ENCODE assay signal across 9 cellular contexts in genomic region chr17:51298508-51299371, GRCh38. TPM values are rescaled to one million over a fixed set of nuclear protein-coding genes. Genes with fewer than 3 reads are reported as not detected.
DNase-seq lines count a peak whose midpoint lies in the region; ATAC-seq and TF ChIP-seq lines count a peak whose summit lies in the region.
"Had no signal": no experiment of that assay in that cellular context is flagged by ENCODE, and none has a peak within 500 bp of the region (broad histone marks: within the 10 kb centered on the region; RNA-seq: fewer than 3 reads in every experiment).

No MANE protein-coding gene starts in this region.

- no peak overlapping the region for H3K4me3 ChIP-seq in tibial nerve

- H3K4me1 Mint-ChIP-seq in natural killer cell: peaks cover 10 to 13% of the 10 kb centered on the region in 2 donors
- H3K4me1 Mint-ChIP-seq in natural killer cell treated with Interleukin-12 subunit alpha and Interleukin-12 subunit beta and Interleukin-15 and Interleukin-18, amount 100 ng/mL, for 72 hours (ENCODE audit: low read depth in 2 of 2): peaks cover 0 to 5% of the 10 kb centered on the region in 2 donors
- H3K4me1 Mint-ChIP-seq in activated naive CD8-positive, alpha-beta T cell treated with anti-CD3 and anti-CD28 coated beads, Interleukin-2, amount 50 U/mL, for 24 hours: peaks cover 3% of the 10 kb centered on the region
- peaks cover 2% of the 10 kb centered on the region for H3K4me1 Mint-ChIP-seq in activated T-cell treated with anti-CD3 and anti-CD28 coated beads, Interleukin-2, amount 50 U/mL, for 4 hours (ENCODE audit: low read depth)

- no peaks in the 10 kb centered on the region for H3K27me3 Mint-ChIP-seq in natural killer cell (ENCODE audit: low read depth in 2 of 2)
- no peaks in the 10 kb centered on the region for H3K27me3 Mint-ChIP-seq in natural killer cell treated with Interleukin-12 subunit alpha and Interleukin-12 subunit beta and Interleukin-15 and Interleukin-18, amount 100 ng/mL, for 72 hours
- H3K27me3 Mint-ChIP-seq in activated naive CD8-positive, alpha-beta T cell treated with anti-CD3 and anti-CD28 coated beads, Interleukin-2, amount 50 U/mL, for 24 hours: no peaks in the 10 kb centered on the region
- H3K27me3 Mint-ChIP-seq in activated T-cell treated with anti-CD3 and anti-CD28 coated beads, Interleukin-2, amount 50 U/mL, for 4 hours (ENCODE audit: low read depth): no peaks in the 10 kb centered on the region

- ATAC-seq in natural killer cell: no peak
- ATAC-seq in natural killer cell treated with Interleukin-12 subunit alpha and Interleukin-12 subunit beta and Interleukin-15 and Interleukin-18, amount 100 ng/mL, for 72 hours: no peak
- ATAC-seq in activated naive CD8-positive, alpha-beta T cell treated with anti-CD3 and anti-CD28 coated beads, Interleukin-2, amount 50 U/mL, for 24 hours: no peak
- ATAC-seq in activated T-cell treated with anti-CD3 and anti-CD28 coated beads, Interleukin-2, amount 50 U/mL, for 4 hours: no peak

- peaks cover 0 to 35% (median 0%) of the 10 kb centered on the region in 3 donors for H3K36me3 ChIP-seq in tibial nerve

- H3K27me3 ChIP-seq in tibial nerve: no peaks in the 10 kb centered on the region

- DNase-seq in natural killer cell: no peak
- DNase-seq in natural killer cell treated with Interleukin-12 subunit alpha and Interleukin-12 subunit beta and Interleukin-15 and Interleukin-18, amount 100 ng/mL, for 72 hours (ENCODE audit: low spot score): no peak
- peak; percentile 52 for DNase-seq in NCI-H1694 (lab: John Stamatoyannopoulos, UW)
- no peak for DNase-seq in activated naive CD8-positive, alpha-beta T cell treated with anti-CD3 and anti-CD28 coated beads, Interleukin-2, amount 50 U/mL, for 24 hours
- peak; percentile 88 for DNase-seq in inferior parietal cortex (ENCODE audit: extremely low spot score)
- DNase-seq in tibial nerve (ENCODE audit: low spot score in 2 of 2): no peak
- DNase-seq in activated T-cell treated with anti-CD3 and anti-CD28 coated beads, Interleukin-2, amount 50 U/mL, for 4 hours: no peak
- DNase-seq in GF-D8 (lab: John Stamatoyannopoulos, UW): no peak

- no peak overlapping the region for H3K27ac ChIP-seq in tibial nerve
- H3K27ac ChIP-seq: epithelial cell of prostate had no signal

- no peak for TF ChIP-seq EP300 in tibial nerve (IDR thresholded peaks at IDR 0.05)

- H3K27ac Mint-ChIP-seq in natural killer cell: peak overlapping the region; percentile 36
- H3K27ac Mint-ChIP-seq in natural killer cell treated with Interleukin-12 subunit alpha and Interleukin-12 subunit beta and Interleukin-15 and Interleukin-18, amount 100 ng/mL, for 72 hours: no peak overlapping the region
- peak overlapping the region; percentile 50 for H3K27ac Mint-ChIP-seq in activated naive CD8-positive, alpha-beta T cell treated with anti-CD3 and anti-CD28 coated beads, Interleukin-2, amount 50 U/mL, for 24 hours

- intact Hi-C loops in natural killer cell (cut with micrococcal nuclease): no loop called here

- no peaks in the 10 kb centered on the region for H3K4me1 ChIP-seq in tibial nerve

- no peak for TF ChIP-seq POLR2A in tibial nerve (IDR thresholded peaks at IDR 0.05)

- no peaks in the 10 kb centered on the region for H3K9me3 Mint-ChIP-seq in natural killer cell
- no peaks in the 10 kb centered on the region for H3K9me3 Mint-ChIP-seq in natural killer cell treated with Interleukin-12 subunit alpha and Interleukin-12 subunit beta and Interleukin-15 and Interleukin-18, amount 100 ng/mL, for 72 hours
- H3K9me3 Mint-ChIP-seq in activated naive CD8-positive, alpha-beta T cell treated with anti-CD3 and anti-CD28 coated beads, Interleukin-2, amount 50 U/mL, for 24 hours: no peaks in the 10 kb centered on the region
- H3K9me3 Mint-ChIP-seq in activated T-cell treated with anti-CD3 and anti-CD28 coated beads, Interleukin-2, amount 50 U/mL, for 4 hours: no peaks in the 10 kb centered on the region

- no peaks in the 10 kb centered on the region for H3K36me3 Mint-ChIP-seq in natural killer cell
- H3K36me3 Mint-ChIP-seq in natural killer cell treated with Interleukin-12 subunit alpha and Interleukin-12 subunit beta and Interleukin-15 and Interleukin-18, amount 100 ng/mL, for 72 hours: peaks cover 6% of the 10 kb centered on the region
- H3K36me3 Mint-ChIP-seq in activated naive CD8-positive, alpha-beta T cell treated with anti-CD3 and anti-CD28 coated beads, Interleukin-2, amount 50 U/mL, for 24 hours (ENCODE audit: low read depth): peaks cover 25% of the 10 kb centered on the region
- peaks cover 22% of the 10 kb centered on the region for H3K36me3 Mint-ChIP-seq in activated T-cell treated with anti-CD3 and anti-CD28 coated beads, Interleukin-2, amount 50 U/mL, for 4 hours (ENCODE audit: insufficient read depth)

- WGBS in tibial nerve, 2 donors: 59 to 70% methylated on average over 10 of the region's 10 CpGs

- H3K9me3 ChIP-seq in tibial nerve: no peaks in the 10 kb centered on the region

- TF ChIP-seq CTCF in natural killer cell (IDR thresholded peaks at IDR 0.05) (no peak), tibial nerve (IDR thresholded peaks at IDR 0.05) (peak; percentile 36 to 66 (median 53))

- H3K4me3 Mint-ChIP-seq in natural killer cell: no peak overlapping the region
- no peak overlapping the region for H3K4me3 Mint-ChIP-seq in natural killer cell treated with Interleukin-12 subunit alpha and Interleukin-12 subunit beta and Interleukin-15 and Interleukin-18, amount 100 ng/mL, for 72 hours
- H3K4me3 Mint-ChIP-seq in activated naive CD8-positive, alpha-beta T cell treated with anti-CD3 and anti-CD28 coated beads, Interleukin-2, amount 50 U/mL, for 24 hours: no peak overlapping the region
- H3K4me3 Mint-ChIP-seq in activated T-cell treated with anti-CD3 and anti-CD28 coated beads, Interleukin-2, amount 50 U/mL, for 4 hours: no peak overlapping the region

RNA-seq across cellular contexts. Expression of gene UTP18, which starts 38.4 kb away (rescaled TPM):
- total RNA-seq in natural killer cell: 10 to 100 TPM; 33.5 to 40.3 (median 34.6) TPM
- 10 to 100 TPM; 32.3 to 50.8 TPM for total RNA-seq in natural killer cell treated with Interleukin-12 subunit alpha and Interleukin-12 subunit beta and Interleukin-15 and Interleukin-18, amount 100 ng/mL, for 72 hours
- total RNA-seq in tibial nerve: 10 to 100 TPM; 28.8 to 55.3 (median 39.7) TPM
- 100 to 1,000 TPM in 1 of 3 donors, 10 to 100 TPM in 2; 80.0 to 103 (median 89.0) TPM for total RNA-seq in activated T-cell treated with anti-CD3 and anti-CD28 coated beads, Interleukin-2, amount 50 U/mL, for 4 hours

RNA-seq across cellular contexts. Expression of gene MBTD1, which starts 38.9 kb away (rescaled TPM):
- total RNA-seq in natural killer cell (10 to 100 TPM; 24.6 to 32.4 (median 28.8) TPM), tibial nerve (10 to 100 TPM; 10.8 to 18.8 (median 16.3) TPM)
- 10 to 100 TPM; 10.4 to 14.6 TPM for total RNA-seq in natural killer cell treated with Interleukin-12 subunit alpha and Interleukin-12 subunit beta and Interleukin-15 and Interleukin-18, amount 100 ng/mL, for 72 hours
- total RNA-seq in activated T-cell treated with anti-CD3 and anti-CD28 coated beads, Interleukin-2, amount 50 U/mL, for 4 hours: 1 to 10 TPM; 6.6 to 8.1 (median 7.0) TPM

Comparison
In these comparisons a context has a peak if more than half of its experiments do, and no peak if none do; other contexts are left out.
1. H3K27ac Mint-ChIP-seq: peak in natural killer cell (2 of 2) and activated naive CD8-positive, alpha-beta T cell treated with anti-CD3 and anti-CD28 coated beads, Interleukin-2, amount 50 U/mL, for 24 hours (single experiment); none in natural killer cell treated with Interleukin-12 subunit alpha and Interleukin-12 subunit beta and Interleukin-15 and Interleukin-18, amount 100 ng/mL, for 72 hours (0 of 2).
2. DNase-seq: peak in NCI-H1694 (single experiment) and inferior parietal cortex (single experiment); none in natural killer cell (single experiment), natural killer cell treated with Interleukin-12 subunit alpha and Interleukin-12 subunit beta and Interleukin-15 and Interleukin-18, amount 100 ng/mL, for 72 hours (single experiment), activated naive CD8-positive, alpha-beta T cell treated with anti-CD3 and anti-CD28 coated beads, Interleukin-2, amount 50 U/mL, for 24 hours (single experiment), tibial nerve (0 of 2), activated T-cell treated with anti-CD3 and anti-CD28 coated beads, Interleukin-2, amount 50 U/mL, for 4 hours (single experiment) and GF-D8 (single experiment).